Comparison of ENCODE assay signal across 8 cellular contexts in genomic region chr2:185291035-185291647, GRCh38.
DNase-seq lines count a peak whose midpoint lies in the region; ATAC-seq, FAIRE-seq and TF ChIP-seq lines count a peak whose summit lies in the region.

No MANE protein-coding gene starts in this region.

- peak; percentile 78 for TF ChIP-seq CTCF in BE2C (IDR thresholded peaks at IDR 0.05; ENCODE audit: low read depth, low read length)
- TF ChIP-seq CTCF in astrocyte of the cerebellum (IDR thresholded peaks at IDR 0.05; ENCODE audit: low read depth, low read length, missing control alignments): peak; percentile 83

- peak; percentile 73 for FAIRE-seq in GM18507 (lab: Jason Lieb, UNC)

- DNase-seq in BE2C: peak; percentile 68
- DNase-seq in GM18507 (ENCODE audit: extremely low spot score, insufficient read length, low read depth): no peak
- DNase-seq in NCI-H1930 (lab: John Stamatoyannopoulos, UW): peak; percentile 4 to 15
- peak; percentile 29 for DNase-seq in astrocyte of the cerebellum (ENCODE audit: low read depth)
- peak; percentile 66 for DNase-seq in kidney tubule cell (ENCODE audit: low spot score)
- DNase-seq in T-helper 1 cell: no peak
- DNase-seq in RKO (ENCODE audit: low spot score): no peak

- H3K9me3 ChIP-seq in BE2C: no peaks in the 10 kb centered on the region

- peak; percentile 79 for ATAC-seq in HG02840 (IDR thresholded peaks at IDR 0.05; ENCODE audit: low FRiP score, unreplicated experiment)

- H3K4me1 ChIP-seq in BE2C: no peaks in the 10 kb centered on the region; the same call in 1 of the 2 replicates

- no peak overlapping the region for H3K4me3 ChIP-seq in BE2C (ENCODE audit: low read depth, low read length)
- no peak overlapping the region for H3K4me3 ChIP-seq in astrocyte of the cerebellum (ENCODE audit: low read depth, low read length)

- in situ Hi-C loops in astrocyte of the cerebellum (cut with HindIII; ENCODE audit: low sequenced_read_pairs): no loop called here

- no peaks in the 10 kb centered on the region for H3K36me3 ChIP-seq in BE2C

- no peaks in the 10 kb centered on the region for H3K27me3 ChIP-seq in BE2C

Comparison
In these comparisons a context has a peak if more than half of its experiments do, and no peak if none do; other contexts are left out.
1. DNase-seq: peak in BE2C (single experiment), NCI-H1930 (2 of 2), astrocyte of the cerebellum (single experiment) and kidney tubule cell (single experiment); none in GM18507 (single experiment), T-helper 1 cell (0 of 5) and RKO (single experiment).